Comparison of ENCODE assay signal across 1 cellular context in genomic region chr15:83011271-83012037, GRCh38.
A peak's percentile ranks its signal among the peaks of the same experiment; 100 is the strongest.
TF ChIP-seq lines count a peak whose summit lies in the region.

Gene C15orf40, minus strand, starts transcription at chr15:83011639. Its CDS starts 32 bp downstream, at chr15:83011607.

TF ChIP-seq in HepG2, 621 proteins besides CTCF, POLR2A, EP300 and RAD21 (continued from another document and continues in another):
- TF ChIP-seq, protein P1, sequence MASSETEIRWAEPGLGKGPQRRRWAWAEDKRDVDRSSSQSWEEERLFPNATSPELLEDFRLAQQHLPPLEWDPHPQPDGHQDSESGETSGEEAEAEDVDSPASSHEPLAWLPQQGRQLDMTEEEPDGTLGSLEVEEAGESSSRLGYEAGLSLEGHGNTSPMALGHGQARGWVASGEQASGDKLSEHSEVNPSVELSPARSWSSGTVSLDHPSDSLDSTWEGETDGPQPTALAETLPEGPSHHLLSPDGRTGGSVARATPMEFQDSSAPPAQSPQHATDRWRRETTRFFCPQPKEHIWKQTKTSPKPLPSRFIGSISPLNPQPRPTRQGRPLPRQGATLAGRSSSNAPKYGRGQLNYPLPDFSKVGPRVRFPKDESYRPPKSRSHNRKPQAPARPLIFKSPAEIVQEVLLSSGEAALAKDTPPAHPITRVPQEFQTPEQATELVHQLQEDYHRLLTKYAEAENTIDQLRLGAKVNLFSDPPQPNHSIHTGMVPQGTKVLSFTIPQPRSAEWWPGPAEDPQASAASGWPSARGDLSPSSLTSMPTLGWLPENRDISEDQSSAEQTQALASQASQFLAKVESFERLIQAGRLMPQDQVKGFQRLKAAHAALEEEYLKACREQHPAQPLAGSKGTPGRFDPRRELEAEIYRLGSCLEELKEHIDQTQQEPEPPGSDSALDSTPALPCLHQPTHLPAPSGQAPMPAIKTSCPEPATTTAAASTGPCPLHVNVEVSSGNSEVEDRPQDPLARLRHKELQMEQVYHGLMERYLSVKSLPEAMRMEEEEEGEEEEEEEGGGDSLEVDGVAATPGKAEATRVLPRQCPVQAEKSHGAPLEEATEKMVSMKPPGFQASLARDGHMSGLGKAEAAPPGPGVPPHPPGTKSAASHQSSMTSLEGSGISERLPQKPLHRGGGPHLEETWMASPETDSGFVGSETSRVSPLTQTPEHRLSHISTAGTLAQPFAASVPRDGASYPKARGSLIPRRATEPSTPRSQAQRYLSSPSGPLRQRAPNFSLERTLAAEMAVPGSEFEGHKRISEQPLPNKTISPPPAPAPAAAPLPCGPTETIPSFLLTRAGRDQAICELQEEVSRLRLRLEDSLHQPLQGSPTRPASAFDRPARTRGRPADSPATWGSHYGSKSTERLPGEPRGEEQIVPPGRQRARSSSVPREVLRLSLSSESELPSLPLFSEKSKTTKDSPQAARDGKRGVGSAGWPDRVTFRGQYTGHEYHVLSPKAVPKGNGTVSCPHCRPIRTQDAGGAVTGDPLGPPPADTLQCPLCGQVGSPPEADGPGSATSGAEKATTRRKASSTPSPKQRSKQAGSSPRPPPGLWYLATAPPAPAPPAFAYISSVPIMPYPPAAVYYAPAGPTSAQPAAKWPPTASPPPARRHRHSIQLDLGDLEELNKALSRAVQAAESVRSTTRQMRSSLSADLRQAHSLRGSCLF (CRISPR knock-in tag; IDR thresholded peaks at IDR 0.05; ENCODE audit: borderline replicate concordance), result no peak; the same call in 1 of the 2 replicates
- TF ChIP-seq, protein P2, sequence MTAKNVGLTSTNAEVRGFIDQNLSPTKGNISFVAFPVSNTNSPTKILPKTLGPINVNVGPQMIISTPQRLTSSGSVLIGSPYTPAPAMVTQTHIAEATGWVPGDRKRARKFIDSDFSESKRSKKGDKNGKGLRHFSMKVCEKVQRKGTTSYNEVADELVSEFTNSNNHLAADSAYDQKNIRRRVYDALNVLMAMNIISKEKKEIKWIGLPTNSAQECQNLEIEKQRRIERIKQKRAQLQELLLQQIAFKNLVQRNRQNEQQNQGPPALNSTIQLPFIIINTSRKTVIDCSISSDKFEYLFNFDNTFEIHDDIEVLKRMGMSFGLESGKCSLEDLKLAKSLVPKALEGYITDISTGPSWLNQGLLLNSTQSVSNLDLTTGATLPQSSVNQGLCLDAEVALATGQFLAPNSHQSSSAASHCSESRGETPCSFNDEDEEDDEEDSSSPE (CRISPR knock-in tag; IDR thresholded peaks at IDR 0.05), result peak; percentile 82
- TF ChIP-seq TOE1 (CRISPR knock-in tag; IDR thresholded peaks at IDR 0.05) (no peak), ZMYM3 (CRISPR knock-in tag; IDR thresholded peaks at IDR 0.05) (peak; percentile 48; the same call in 1 of the 2 replicates), ZZZ3 (CRISPR knock-in tag; IDR thresholded peaks at IDR 0.05; ENCODE audit: borderline replicate concordance) (peak; percentile 79; the same call in 1 of the 2 replicates), MTF2 (CRISPR knock-in tag; IDR thresholded peaks at IDR 0.05; ENCODE audit: borderline replicate concordance) (no peak), ZNF577 (CRISPR knock-in tag; IDR thresholded peaks at IDR 0.05; ENCODE audit: borderline replicate concordance, low read depth) (no peak), GTF2F1 (IDR thresholded peaks at IDR 0.05; ENCODE audit: low read length) (no peak), ZSCAN25 (CRISPR knock-in tag; IDR thresholded peaks at IDR 0.05) (no peak), ZMYM4 (CRISPR knock-in tag; IDR thresholded peaks at IDR 0.05) (peak; percentile 99), KLF6 (CRISPR knock-in tag; IDR thresholded peaks at IDR 0.05) (peak; percentile 80), ZSCAN30 (CRISPR knock-in tag; IDR thresholded peaks at IDR 0.05) (0 out of 2 replicates have a peak, but pooled peaks have one; percentile 11), UBTF (CRISPR knock-in tag; IDR thresholded peaks at IDR 0.05) (peak; percentile 86), CBX2 (IDR thresholded peaks at IDR 0.05; ENCODE audit: low read depth, low read length) (no peak), CBX2 (CRISPR knock-in tag; IDR thresholded peaks at IDR 0.05; ENCODE audit: low read depth) (no peak), ZNF850 (CRISPR knock-in tag; conservative IDR thresholded peaks at IDR 0.05) (no peak), NFIB (CRISPR knock-in tag; IDR thresholded peaks at IDR 0.05; ENCODE audit: borderline replicate concordance) (peak; percentile 85; the same call in 1 of the 2 replicates), PCBP2 (optimal IDR thresholded peaks at IDR 0.05; ENCODE audit: low read depth, low read length, poor library complexity, severe bottlenecking) (no peak), ZNF256 (CRISPR knock-in tag; conservative IDR thresholded peaks at IDR 0.05) (no peak; the same call in 1 of the 2 replicates), NKX3-1 (CRISPR knock-in tag; IDR thresholded peaks at IDR 0.05) (peak; percentile 44; the same call in 1 of the 2 replicates), IKZF4 (CRISPR knock-in tag; IDR thresholded peaks at IDR 0.05; ENCODE audit: borderline replicate concordance, low read depth, not compliant biosample characterization) (peak; percentile 67), ARHGAP35 (CRISPR knock-in tag; IDR thresholded peaks at IDR 0.05; ENCODE audit: borderline replicate concordance) (no peak; the same call in 1 of the 2 replicates), MEF2D (CRISPR knock-in tag; IDR thresholded peaks at IDR 0.05) (peak; percentile 93), IKZF5 (CRISPR knock-in tag; IDR thresholded peaks at IDR 0.05) (0 out of 2 replicates have a peak, but pooled peaks have one; percentile 40), ATF7-NPFF (CRISPR knock-in tag; IDR thresholded peaks at IDR 0.05; ENCODE audit: low read depth) (0 out of 2 replicates have a peak, but pooled peaks have one; percentile 59), HMGA1 (CRISPR knock-in tag; conservative IDR thresholded peaks at IDR 0.05) (no peak), CHD2 (IDR thresholded peaks at IDR 0.05; ENCODE audit: low read depth, low read length) (no peak), KLF16 (CRISPR knock-in tag; IDR thresholded peaks at IDR 0.05) (peak in 1 of 2 experiments; percentile 57; a peak in 1 of 4 replicates), STAT5B (CRISPR knock-in tag; IDR thresholded peaks at IDR 0.05) (0 out of 2 replicates have a peak, but pooled peaks have one; percentile 61), HNF4G (IDR thresholded peaks at IDR 0.05; ENCODE audit: borderline replicate concordance, low read depth, low read length) (no peak), HNF4G (CRISPR knock-in tag; IDR thresholded peaks at IDR 0.05; ENCODE audit: borderline replicate concordance, low read depth) (no peak), BRCA1 (CRISPR knock-in tag; IDR thresholded peaks at IDR 0.05) (peak; percentile 87; the same call in 1 of the 2 replicates), ZNF337 (CRISPR knock-in tag; IDR thresholded peaks at IDR 0.05; ENCODE audit: borderline replicate concordance, low read depth) (peak; percentile 90; the same call in 1 of the 2 replicates), MBD4 (IDR thresholded peaks at IDR 0.05; ENCODE audit: borderline replicate concordance, low read length) (no peak)
- TF ChIP-seq, protein P3, sequence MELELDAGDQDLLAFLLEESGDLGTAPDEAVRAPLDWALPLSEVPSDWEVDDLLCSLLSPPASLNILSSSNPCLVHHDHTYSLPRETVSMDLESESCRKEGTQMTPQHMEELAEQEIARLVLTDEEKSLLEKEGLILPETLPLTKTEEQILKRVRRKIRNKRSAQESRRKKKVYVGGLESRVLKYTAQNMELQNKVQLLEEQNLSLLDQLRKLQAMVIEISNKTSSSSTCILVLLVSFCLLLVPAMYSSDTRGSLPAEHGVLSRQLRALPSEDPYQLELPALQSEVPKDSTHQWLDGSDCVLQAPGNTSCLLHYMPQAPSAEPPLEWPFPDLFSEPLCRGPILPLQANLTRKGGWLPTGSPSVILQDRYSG (CRISPR knock-in tag; IDR thresholded peaks at IDR 0.05), result no peak
- TF ChIP-seq, protein P4, sequence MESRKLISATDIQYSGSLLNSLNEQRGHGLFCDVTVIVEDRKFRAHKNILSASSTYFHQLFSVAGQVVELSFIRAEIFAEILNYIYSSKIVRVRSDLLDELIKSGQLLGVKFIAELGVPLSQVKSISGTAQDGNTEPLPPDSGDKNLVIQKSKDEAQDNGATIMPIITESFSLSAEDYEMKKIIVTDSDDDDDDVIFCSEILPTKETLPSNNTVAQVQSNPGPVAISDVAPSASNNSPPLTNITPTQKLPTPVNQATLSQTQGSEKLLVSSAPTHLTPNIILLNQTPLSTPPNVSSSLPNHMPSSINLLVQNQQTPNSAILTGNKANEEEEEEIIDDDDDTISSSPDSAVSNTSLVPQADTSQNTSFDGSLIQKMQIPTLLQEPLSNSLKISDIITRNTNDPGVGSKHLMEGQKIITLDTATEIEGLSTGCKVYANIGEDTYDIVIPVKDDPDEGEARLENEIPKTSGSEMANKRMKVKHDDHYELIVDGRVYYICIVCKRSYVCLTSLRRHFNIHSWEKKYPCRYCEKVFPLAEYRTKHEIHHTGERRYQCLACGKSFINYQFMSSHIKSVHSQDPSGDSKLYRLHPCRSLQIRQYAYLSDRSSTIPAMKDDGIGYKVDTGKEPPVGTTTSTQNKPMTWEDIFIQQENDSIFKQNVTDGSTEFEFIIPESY (CRISPR knock-in tag; IDR thresholded peaks at IDR 0.05), result peak; percentile 83
- TF ChIP-seq, protein P5, sequence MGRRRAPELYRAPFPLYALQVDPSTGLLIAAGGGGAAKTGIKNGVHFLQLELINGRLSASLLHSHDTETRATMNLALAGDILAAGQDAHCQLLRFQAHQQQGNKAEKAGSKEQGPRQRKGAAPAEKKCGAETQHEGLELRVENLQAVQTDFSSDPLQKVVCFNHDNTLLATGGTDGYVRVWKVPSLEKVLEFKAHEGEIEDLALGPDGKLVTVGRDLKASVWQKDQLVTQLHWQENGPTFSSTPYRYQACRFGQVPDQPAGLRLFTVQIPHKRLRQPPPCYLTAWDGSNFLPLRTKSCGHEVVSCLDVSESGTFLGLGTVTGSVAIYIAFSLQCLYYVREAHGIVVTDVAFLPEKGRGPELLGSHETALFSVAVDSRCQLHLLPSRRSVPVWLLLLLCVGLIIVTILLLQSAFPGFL (CRISPR knock-in tag; IDR thresholded peaks at IDR 0.05), result no peak
- TF ChIP-seq, protein P6, sequence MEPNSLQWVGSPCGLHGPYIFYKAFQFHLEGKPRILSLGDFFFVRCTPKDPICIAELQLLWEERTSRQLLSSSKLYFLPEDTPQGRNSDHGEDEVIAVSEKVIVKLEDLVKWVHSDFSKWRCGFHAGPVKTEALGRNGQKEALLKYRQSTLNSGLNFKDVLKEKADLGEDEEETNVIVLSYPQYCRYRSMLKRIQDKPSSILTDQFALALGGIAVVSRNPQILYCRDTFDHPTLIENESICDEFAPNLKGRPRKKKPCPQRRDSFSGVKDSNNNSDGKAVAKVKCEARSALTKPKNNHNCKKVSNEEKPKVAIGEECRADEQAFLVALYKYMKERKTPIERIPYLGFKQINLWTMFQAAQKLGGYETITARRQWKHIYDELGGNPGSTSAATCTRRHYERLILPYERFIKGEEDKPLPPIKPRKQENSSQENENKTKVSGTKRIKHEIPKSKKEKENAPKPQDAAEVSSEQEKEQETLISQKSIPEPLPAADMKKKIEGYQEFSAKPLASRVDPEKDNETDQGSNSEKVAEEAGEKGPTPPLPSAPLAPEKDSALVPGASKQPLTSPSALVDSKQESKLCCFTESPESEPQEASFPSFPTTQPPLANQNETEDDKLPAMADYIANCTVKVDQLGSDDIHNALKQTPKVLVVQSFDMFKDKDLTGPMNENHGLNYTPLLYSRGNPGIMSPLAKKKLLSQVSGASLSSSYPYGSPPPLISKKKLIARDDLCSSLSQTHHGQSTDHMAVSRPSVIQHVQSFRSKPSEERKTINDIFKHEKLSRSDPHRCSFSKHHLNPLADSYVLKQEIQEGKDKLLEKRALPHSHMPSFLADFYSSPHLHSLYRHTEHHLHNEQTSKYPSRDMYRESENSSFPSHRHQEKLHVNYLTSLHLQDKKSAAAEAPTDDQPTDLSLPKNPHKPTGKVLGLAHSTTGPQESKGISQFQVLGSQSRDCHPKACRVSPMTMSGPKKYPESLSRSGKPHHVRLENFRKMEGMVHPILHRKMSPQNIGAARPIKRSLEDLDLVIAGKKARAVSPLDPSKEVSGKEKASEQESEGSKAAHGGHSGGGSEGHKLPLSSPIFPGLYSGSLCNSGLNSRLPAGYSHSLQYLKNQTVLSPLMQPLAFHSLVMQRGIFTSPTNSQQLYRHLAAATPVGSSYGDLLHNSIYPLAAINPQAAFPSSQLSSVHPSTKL (CRISPR knock-in tag; IDR thresholded peaks at IDR 0.05), result peak; percentile 15; the same call in 1 of the 2 replicates
- TF ChIP-seq, protein P7, sequence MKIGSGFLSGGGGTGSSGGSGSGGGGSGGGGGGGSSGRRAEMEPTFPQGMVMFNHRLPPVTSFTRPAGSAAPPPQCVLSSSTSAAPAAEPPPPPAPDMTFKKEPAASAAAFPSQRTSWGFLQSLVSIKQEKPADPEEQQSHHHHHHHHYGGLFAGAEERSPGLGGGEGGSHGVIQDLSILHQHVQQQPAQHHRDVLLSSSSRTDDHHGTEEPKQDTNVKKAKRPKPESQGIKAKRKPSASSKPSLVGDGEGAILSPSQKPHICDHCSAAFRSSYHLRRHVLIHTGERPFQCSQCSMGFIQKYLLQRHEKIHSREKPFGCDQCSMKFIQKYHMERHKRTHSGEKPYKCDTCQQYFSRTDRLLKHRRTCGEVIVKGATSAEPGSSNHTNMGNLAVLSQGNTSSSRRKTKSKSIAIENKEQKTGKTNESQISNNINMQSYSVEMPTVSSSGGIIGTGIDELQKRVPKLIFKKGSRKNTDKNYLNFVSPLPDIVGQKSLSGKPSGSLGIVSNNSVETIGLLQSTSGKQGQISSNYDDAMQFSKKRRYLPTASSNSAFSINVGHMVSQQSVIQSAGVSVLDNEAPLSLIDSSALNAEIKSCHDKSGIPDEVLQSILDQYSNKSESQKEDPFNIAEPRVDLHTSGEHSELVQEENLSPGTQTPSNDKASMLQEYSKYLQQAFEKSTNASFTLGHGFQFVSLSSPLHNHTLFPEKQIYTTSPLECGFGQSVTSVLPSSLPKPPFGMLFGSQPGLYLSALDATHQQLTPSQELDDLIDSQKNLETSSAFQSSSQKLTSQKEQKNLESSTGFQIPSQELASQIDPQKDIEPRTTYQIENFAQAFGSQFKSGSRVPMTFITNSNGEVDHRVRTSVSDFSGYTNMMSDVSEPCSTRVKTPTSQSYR (CRISPR knock-in tag; IDR thresholded peaks at IDR 0.05; ENCODE audit: borderline replicate concordance), result peak; percentile 31; the same call in 1 of the 2 replicates
